8 cellular contexts compared by ENCODE assay signal in the genomic region with DNA sequence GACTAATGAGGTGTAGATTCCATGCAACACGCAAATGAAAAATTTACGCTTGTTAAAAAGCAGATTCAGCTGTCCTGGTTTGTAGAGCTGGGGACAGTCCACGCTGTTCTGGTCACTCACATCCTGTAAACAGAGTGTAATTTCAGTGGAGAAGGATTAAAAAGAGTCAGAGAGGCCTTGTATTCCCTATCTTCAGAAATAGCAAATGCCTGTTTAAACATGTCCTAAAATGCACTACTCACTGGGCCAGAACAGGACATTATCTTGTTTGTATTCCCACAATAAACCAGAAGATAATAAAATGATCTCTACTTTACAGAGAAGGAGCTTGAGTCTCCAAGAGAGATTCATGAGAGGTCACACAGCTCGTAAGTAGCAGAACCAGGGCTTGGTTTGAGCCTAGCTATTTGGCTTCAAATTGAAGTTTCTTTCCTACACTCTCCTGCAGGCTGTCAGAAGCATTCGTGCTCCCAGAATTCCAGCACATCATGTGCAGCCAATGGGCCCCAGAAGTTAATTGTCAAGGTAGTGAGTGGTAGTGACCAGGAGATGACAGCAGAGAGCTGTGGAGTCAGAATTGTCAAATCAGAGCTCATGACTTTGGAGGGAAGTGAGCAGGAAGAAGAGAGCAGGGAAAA.
A peak's percentile ranks its signal among the peaks of the same experiment; 100 is the strongest.
DNase-seq lines count a peak whose midpoint lies in the region; ATAC-seq and TF ChIP-seq lines count a peak whose summit lies in the region.

No MANE protein-coding gene starts in this region.

- TF ChIP-seq CTCF in body of pancreas (IDR thresholded peaks at IDR 0.05), result peak in 6 of 7 experiments; percentile 24 to 80 (median 72)

- H3K4me3 ChIP-seq in body of pancreas (no peak overlapping the region), thymus (ENCODE audit: low read length) (no peak overlapping the region)

- intact Hi-C loops in body of pancreas (cut with DNase I), result no loop called here

- H3K27me3 ChIP-seq in body of pancreas (no peaks in the 10 kb centered on the region), thymus (ENCODE audit: control insufficient read depth, insufficient read depth) (no peaks in the 10 kb centered on the region)

- ATAC-seq in body of pancreas (peak; percentile 60), GM18868 (IDR thresholded peaks at IDR 0.05; ENCODE audit: unreplicated experiment) (no peak), GM19463 (IDR thresholded peaks at IDR 0.05; ENCODE audit: unreplicated experiment) (no peak)

- no peaks in the 10 kb centered on the region for H3K36me3 ChIP-seq in body of pancreas (replicated peaks in 1 of 2; ENCODE audit: insufficient read depth in 1 of 2, low read depth in 2 of 2)
- H3K36me3 ChIP-seq in thymus (ENCODE audit: control insufficient read depth, insufficient read depth), result no peaks in the 10 kb centered on the region

- peak; percentile 24 for DNase-seq in HT-29 (ENCODE audit: low spot score)
- DNase-seq in body of pancreas, result peak; percentile 18 to 43 (median 36)
- DNase-seq in kidney tubule cell (ENCODE audit: low spot score), result peak; percentile 10
- DNase-seq in SHP77 (lab: John Stamatoyannopoulos, UW), result no peak
- DNase-seq in T-helper 9 cell, result no peak

- WGBS in body of pancreas, 2 donors, result 51 to 54% methylated on average over 5 of the region's 5 CpGs
- WGBS in thymus, result 92% methylated on average over 5 of the region's 5 CpGs

- H3K27ac ChIP-seq in body of pancreas (peak overlapping the region in 3 of 4 donors; percentile 2 to 25 (median 25)), thymus (ENCODE audit: low read depth) (peak overlapping the region; percentile 48)

- H3K4me1 ChIP-seq in body of pancreas (peaks cover 11% of the 10 kb centered on the region), thymus (ENCODE audit: control insufficient read depth, insufficient read depth, low read length) (no peaks in the 10 kb centered on the region)

- TF ChIP-seq POLR2A in body of pancreas (IDR thresholded peaks at IDR 0.05), result no peak

- H3K9me3 ChIP-seq in body of pancreas, result no peaks in the 10 kb centered on the region
- no peaks in the 10 kb centered on the region for H3K9me3 ChIP-seq in thymus (ENCODE audit: control insufficient read depth)

Comparison
In these comparisons a context has a peak if more than half of its experiments do, and no peak if none do; other contexts are left out.
1. DNase-seq: peak in HT-29 (single experiment), body of pancreas (4 of 4) and kidney tubule cell (single experiment); none in SHP77 (0 of 2) and T-helper 9 cell (single experiment).